ENCODE assay signal across 12 cellular contexts in the genomic region with DNA sequence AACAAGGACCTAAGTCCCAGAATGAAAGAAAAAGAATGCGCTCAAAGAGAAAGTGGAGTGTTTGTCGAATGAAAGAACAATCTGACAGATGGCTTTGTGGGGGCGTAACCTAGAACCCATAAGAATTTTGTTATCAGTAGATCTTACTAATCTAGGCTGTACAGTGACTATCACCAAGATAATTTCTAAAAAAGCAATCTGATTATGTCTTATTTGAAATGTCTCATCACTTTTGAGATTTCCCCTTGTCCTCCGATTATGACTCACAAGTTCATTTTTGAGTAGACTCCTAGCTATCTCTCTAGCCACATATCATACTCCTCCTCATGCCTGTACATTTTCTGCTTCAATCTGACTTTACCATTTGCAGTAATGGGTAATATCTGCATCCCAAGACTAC.
DNase-seq lines count a peak whose midpoint lies in the region; ATAC-seq and TF ChIP-seq lines count a peak whose summit lies in the region.
"Had no signal": no experiment of that assay in that cellular context is flagged by ENCODE, and none has a peak within 500 bp of the region (broad histone marks: within the 10 kb centered on the region; RNA-seq: fewer than 3 reads in every experiment).

No MANE protein-coding gene starts in this region.

- H3K14ac ChIP-seq in trophoblast cell (ENCODE audit: low read length): no peak overlapping the region

- H3K27ac Mint-ChIP-seq in activated T-cell treated with anti-CD3 and anti-CD28 coated beads, Interleukin-2, amount 50 U/mL, for 72 hours: no peak overlapping the region
- H3K27ac Mint-ChIP-seq in CD14-positive monocyte: no peak overlapping the region
- H3K27ac Mint-ChIP-seq: activated naive CD4-positive, alpha-beta T cell treated with anti-CD3 and anti-CD28 coated beads, Interleukin-2, amount 50 U/mL, for 24 hours had no signal

- no peak overlapping the region for H3K4me3 Mint-ChIP-seq in activated T-cell treated with anti-CD3 and anti-CD28 coated beads, Interleukin-2, amount 50 U/mL, for 72 hours
- H3K4me3 Mint-ChIP-seq in CD14-positive monocyte: no peak overlapping the region
- H3K4me3 Mint-ChIP-seq: activated naive CD4-positive, alpha-beta T cell treated with anti-CD3 and anti-CD28 coated beads, Interleukin-2, amount 50 U/mL, for 24 hours had no signal

- H3K18ac ChIP-seq in trophoblast cell (ENCODE audit: low read length): no peak overlapping the region

- H3K27me3 Mint-ChIP-seq in activated T-cell treated with anti-CD3 and anti-CD28 coated beads, Interleukin-2, amount 50 U/mL, for 72 hours (ENCODE audit: low read depth): peaks cover 14% of the 10 kb centered on the region
- H3K27me3 Mint-ChIP-seq in CD14-positive monocyte (ENCODE audit: low read depth in 3 of 3): peaks cover 0 to 3% (median 3%) of the 10 kb centered on the region in 3 donors
- H3K27me3 Mint-ChIP-seq: activated naive CD4-positive, alpha-beta T cell treated with anti-CD3 and anti-CD28 coated beads, Interleukin-2, amount 50 U/mL, for 24 hours had no signal

- TF ChIP-seq CTCF in CD14-positive monocyte (IDR thresholded peaks at IDR 0.05): no peak

- H3K9me3 ChIP-seq in trophoblast cell (ENCODE audit: insufficient read depth, low read depth, low read length): no peaks in the 10 kb centered on the region

- no peak overlapping the region for H3K4ac ChIP-seq in trophoblast cell (ENCODE audit: low read depth, low read length)

- H4K12ac ChIP-seq in trophoblast cell (ENCODE audit: low read depth, low read length): no peak overlapping the region

- no peak overlapping the region for H2BK120ac ChIP-seq in trophoblast cell (ENCODE audit: insufficient read depth, low read length, poor library complexity)

- H3K4me1 Mint-ChIP-seq in activated T-cell treated with anti-CD3 and anti-CD28 coated beads, Interleukin-2, amount 50 U/mL, for 72 hours (ENCODE audit: low read depth): peaks cover 33% of the 10 kb centered on the region
- H3K4me1 Mint-ChIP-seq in CD14-positive monocyte: no peaks in the 10 kb centered on the region

- H3K4me3 ChIP-seq in trophoblast cell (ENCODE audit: low read depth, low read length): no peak overlapping the region
- H3K4me3 ChIP-seq: lung had no signal

- H2BK5ac ChIP-seq in trophoblast cell (ENCODE audit: low read depth, low read length, poor library complexity): no peak overlapping the region

- H3K4me2 ChIP-seq in trophoblast cell (ENCODE audit: low read length): no peak overlapping the region

- no peak overlapping the region for H2AK5ac ChIP-seq in trophoblast cell (ENCODE audit: low read length)

- no peak overlapping the region for H3K23ac ChIP-seq in trophoblast cell (ENCODE audit: low read length)

- no peak overlapping the region for H4K91ac ChIP-seq in trophoblast cell (ENCODE audit: low read depth, low read length)

- WGBS in trophoblast cell (ENCODE audit: extremely low coverage, insufficient coverage, insufficient read length): no CpG with 5 or more reads among the region's 4 CpGs

- no peak overlapping the region for H2BK12ac ChIP-seq in trophoblast cell (ENCODE audit: low read length)

- no peak overlapping the region for H4K8ac ChIP-seq in trophoblast cell (ENCODE audit: low read depth, low read length)

- H3K79me1 ChIP-seq in trophoblast cell (ENCODE audit: low read length): no peaks in the 10 kb centered on the region

- no peaks in the 10 kb centered on the region for H3K27me3 ChIP-seq in trophoblast cell (ENCODE audit: insufficient read depth, low read length)

- no peaks in the 10 kb centered on the region for H3K36me3 Mint-ChIP-seq in activated T-cell treated with anti-CD3 and anti-CD28 coated beads, Interleukin-2, amount 50 U/mL, for 72 hours (ENCODE audit: insufficient read depth in 2 of 2)
- H3K36me3 Mint-ChIP-seq in CD14-positive monocyte: no peaks in the 10 kb centered on the region
- H3K36me3 Mint-ChIP-seq: activated naive CD4-positive, alpha-beta T cell treated with anti-CD3 and anti-CD28 coated beads, Interleukin-2, amount 50 U/mL, for 24 hours had no signal

- H3K79me2 ChIP-seq in trophoblast cell (ENCODE audit: control insufficient read depth, insufficient read depth, low read length, poor library complexity): no peaks in the 10 kb centered on the region

- peak; percentile 45 to 54 for DNase-seq in activated T-cell treated with anti-CD3 and anti-CD28 coated beads, Interleukin-2, amount 50 U/mL, for 72 hours
- no peak for DNase-seq in activated T-cell treated with anti-CD3 and anti-CD28 coated beads, Interleukin-2, amount 50 U/mL, for 1 hour
- DNase-seq in trophoblast cell (peak; percentile 82 to 97), anterior cingulate cortex (lab: John Stamatoyannopoulos, UW) (no peak), NAMALWA (ENCODE audit: low spot score) (no peak), CD14-positive monocyte (ENCODE audit: low spot score) (no peak)
- DNase-seq: NCI-H1105, posterior cingulate gyrus had no signal

- no peak overlapping the region for H2AFZ ChIP-seq in trophoblast cell (ENCODE audit: insufficient read depth, low read length, poor library complexity)

- peak; percentile 71 to 73 for ATAC-seq in activated T-cell treated with anti-CD3 and anti-CD28 coated beads, Interleukin-2, amount 50 U/mL, for 72 hours (replicated peaks in 1 of 2)
- ATAC-seq in GM21381 (IDR thresholded peaks at IDR 0.05; ENCODE audit: unreplicated experiment) (peak; percentile 32), HG03045 (IDR thresholded peaks at IDR 0.05; ENCODE audit: unreplicated experiment) (peak; percentile 37)

- no peaks in the 10 kb centered on the region for H3K4me1 ChIP-seq in trophoblast cell (ENCODE audit: control insufficient read depth in 1 of 2, insufficient read depth in 2 of 2, low read length in 2 of 2)

- no peaks in the 10 kb centered on the region for H3K9me3 Mint-ChIP-seq in activated T-cell treated with anti-CD3 and anti-CD28 coated beads, Interleukin-2, amount 50 U/mL, for 72 hours
- peaks cover 0 to 3% (median 0%) of the 10 kb centered on the region in 7 donors for H3K9me3 Mint-ChIP-seq in CD14-positive monocyte
- H3K9me3 Mint-ChIP-seq: activated naive CD4-positive, alpha-beta T cell treated with anti-CD3 and anti-CD28 coated beads, Interleukin-2, amount 50 U/mL, for 24 hours had no signal

- no peaks in the 10 kb centered on the region for H3K36me3 ChIP-seq in trophoblast cell (ENCODE audit: control insufficient read depth in 1 of 2, insufficient read depth in 2 of 2, low read length in 2 of 2)

- no peak overlapping the region for H3K27ac ChIP-seq in trophoblast cell (ENCODE audit: low read depth, low read length)

- intact Hi-C loops in CD14-positive monocyte (cut with micrococcal nuclease): no loop called here

- no peak overlapping the region for H3K9ac ChIP-seq in trophoblast cell (ENCODE audit: low read length)

Comparison
In these comparisons a context has a peak if more than half of its experiments do, and no peak if none do; other contexts are left out.
1. DNase-seq: peak in activated T-cell treated with anti-CD3 and anti-CD28 coated beads, Interleukin-2, amount 50 U/mL, for 72 hours (2 of 2) and trophoblast cell (2 of 2); none in activated T-cell treated with anti-CD3 and anti-CD28 coated beads, Interleukin-2, amount 50 U/mL, for 1 hour (single experiment), anterior cingulate cortex (0 of 58), NAMALWA (single experiment) and CD14-positive monocyte (single experiment).
2. Peak in every context shown above with its lines, with median percentiles within 50 percentile points of each other: ATAC-seq.